In genomic region chr7:107613948-107614347, GRCh38 we compare ENCODE assay signal across 14 cellular contexts. TPM values are rescaled to one million over a fixed set of nuclear protein-coding genes. Genes with fewer than 3 reads are reported as not detected.
DNase-seq lines count a peak whose midpoint lies in the region; ATAC-seq and TF ChIP-seq lines count a peak whose summit lies in the region.
"Had no signal": no experiment of that assay in that cellular context is flagged by ENCODE, and none has a peak within 500 bp of the region (broad histone marks: within the 10 kb centered on the region; RNA-seq: fewer than 3 reads in every experiment).

No MANE protein-coding gene starts in this region.

- no peaks in the 10 kb centered on the region for H3F3A ChIP-seq in MM.1S (ENCODE audit: insufficient read depth, low read length)

- dilution Hi-C loops in IMR-90 (cut with HindIII; ENCODE audit: low sequenced_read_pairs, unreplicated experiment) = no loop called here

- H3K18ac ChIP-seq in IMR-90 (ENCODE audit: low read depth, low read length) = peak overlapping the region; percentile 24; the same call in 1 of the 2 replicates
- no peak overlapping the region for H3K18ac ChIP-seq in mesenchymal stem cell (ENCODE audit: low read depth in 1 of 2, low read length in 2 of 2)

- peaks cover 6% of the 10 kb centered on the region for H3K9me1 ChIP-seq in IMR-90 (ENCODE audit: insufficient read depth, low read length)

- H2BK15ac ChIP-seq in IMR-90 (ENCODE audit: low read depth, low read length) (no peak overlapping the region), mesenchymal stem cell (ENCODE audit: low read depth, poor library complexity, severe bottlenecking) (no peak overlapping the region)

- H3K79me2 ChIP-seq in MM.1S (ENCODE audit: low read length) = no peaks in the 10 kb centered on the region

- H3K56ac ChIP-seq in IMR-90 (ENCODE audit: extremely low read depth, insufficient read depth, low read length) = no peak overlapping the region

- no peak overlapping the region for H3K4me3 ChIP-seq in IMR-90 (ENCODE audit: insufficient read depth, low read depth, low read length)
- H3K4me3 ChIP-seq in mesenchymal stem cell (ENCODE audit: insufficient read depth in 1 of 2, low read depth in 1 of 2, low read length in 2 of 2) = no peak overlapping the region
- no peak overlapping the region for H3K4me3 ChIP-seq in MM.1S (ENCODE audit: low read length)
- H3K4me3 ChIP-seq: MG63, SJCRH30 had no signal

- no peak overlapping the region for H2AK9ac ChIP-seq in IMR-90 (replicated peaks; ENCODE audit: low read depth, low read length, poor library complexity)

- CTCF ChIA-PET in IMR-90 (lab: Yijun Ruan, JAX) = no interaction called here

- DNase-seq in AG20443 (ENCODE audit: low spot score) (peak; percentile 25), IMR-90 (no peak), endothelial cell (ENCODE audit: low spot score) (no peak), mesenchymal stem cell (no peak), MM.1S (no peak), NCI-H226 (no peak), NCI-H146 (lab: John Stamatoyannopoulos, UW) (no peak), NCI-H345 (lab: John Stamatoyannopoulos, UW) (no peak)
- DNase-seq: CD8-positive, alpha-beta memory T cell; MG63; NCI-H1930; NCI-H510A treated with DMSO at 0.1 percent for 48 hours had no signal

- peaks cover 27% of the 10 kb centered on the region for H3K36me3 Mint-ChIP-seq in endothelial cell (ENCODE audit: low read depth, unreplicated experiment)

- no peak overlapping the region; the same call in 1 of the 2 replicates for H3K4ac ChIP-seq in IMR-90 (ENCODE audit: low read depth, low read length)
- H3K4ac ChIP-seq in mesenchymal stem cell (ENCODE audit: low read depth in 1 of 2, low read length in 2 of 2) = no peak overlapping the region

- H2BK5ac ChIP-seq in IMR-90 (ENCODE audit: low read depth, low read length, poor library complexity, severe bottlenecking) (peak overlapping the region; percentile 15), mesenchymal stem cell (ENCODE audit: low read depth, low read length, poor library complexity, severe bottlenecking) (no peak overlapping the region)

- no peaks in the 10 kb centered on the region for H3K27me3 ChIP-seq in IMR-90 (ENCODE audit: control insufficient read depth, insufficient read depth, low read length)
- no peaks in the 10 kb centered on the region for H3K27me3 ChIP-seq in mesenchymal stem cell (ENCODE audit: control insufficient read depth in 1 of 2, insufficient read depth in 1 of 2, low read length in 2 of 2)
- no peaks in the 10 kb centered on the region for H3K27me3 ChIP-seq in MM.1S (replicated peaks; ENCODE audit: insufficient read depth, low read length)
- H3K27me3 ChIP-seq: MG63, SJCRH30 had no signal

- H4K8ac ChIP-seq in IMR-90 (ENCODE audit: low read depth in 2 of 2, low read length in 2 of 2) (no peak overlapping the region), mesenchymal stem cell (ENCODE audit: low read length) (no peak overlapping the region)

- H3K9me2 ChIP-seq in MM.1S (replicated peaks; ENCODE audit: insufficient read depth, low read length) = no peaks in the 10 kb centered on the region

- H3K27me3 Mint-ChIP-seq in endothelial cell (ENCODE audit: unreplicated experiment) = peaks cover 6% of the 10 kb centered on the region
- H3K27me3 Mint-ChIP-seq: CD8-positive, alpha-beta memory T cell had no signal

- H3K9ac ChIP-seq in IMR-90 (ENCODE audit: low read depth, low read length) (no peak overlapping the region), mesenchymal stem cell (ENCODE audit: low read length) (no peak overlapping the region), MM.1S (ENCODE audit: low read length) (no peak overlapping the region)
- H3K9ac ChIP-seq: KMS-11 had no signal

- H2BK20ac ChIP-seq in IMR-90 (ENCODE audit: low read depth, low read length) = no peak overlapping the region

- H3K27ac ChIP-seq in IMR-90 (ENCODE audit: insufficient read depth, low read length) = no peak overlapping the region
- H3K27ac ChIP-seq in mesenchymal stem cell (ENCODE audit: low read length, poor library complexity, severe bottlenecking) = peak overlapping the region; percentile 20
- no peak overlapping the region for H3K27ac ChIP-seq in MM.1S (ENCODE audit: low read length)
- H3K27ac ChIP-seq: KMS-11, SJCRH30 had no signal

- intact Hi-C loops in IMR-90 (cut with micrococcal nuclease) = no loop called here

- no TSS peak for BruUV-seq in IMR-90 (replicated peaks; lab: Mats Ljungman, UMichigan)

- H3K4me1 Mint-ChIP-seq in endothelial cell (ENCODE audit: unreplicated experiment) = peaks cover 18% of the 10 kb centered on the region
- H3K4me1 Mint-ChIP-seq: CD8-positive, alpha-beta memory T cell had no signal

- H3K23ac ChIP-seq in IMR-90 (ENCODE audit: low read depth, low read length) = no peak overlapping the region
- H3K23ac ChIP-seq in mesenchymal stem cell (ENCODE audit: low read length in 2 of 2) = no peak overlapping the region

- H3K4me2 ChIP-seq in IMR-90 (ENCODE audit: low read depth, low read length) = no peak overlapping the region
- no peak overlapping the region for H3K4me2 ChIP-seq in mesenchymal stem cell (ENCODE audit: low read length, poor library complexity, severe bottlenecking)
- no peak overlapping the region for H3K4me2 ChIP-seq in MM.1S (ENCODE audit: low read depth, low read length)
- H3K4me2 ChIP-seq: KMS-11 had no signal

- no peak for TF ChIP-seq RAD21 in IMR-90 (IDR thresholded peaks at IDR 0.05; ENCODE audit: low read length)

- H2BK12ac ChIP-seq in mesenchymal stem cell (ENCODE audit: low read length in 2 of 2) = no peak overlapping the region

- H4K20me1 ChIP-seq in IMR-90 (ENCODE audit: insufficient read depth, low read length) = no peaks in the 10 kb centered on the region
- no peaks in the 10 kb centered on the region for H4K20me1 ChIP-seq in MM.1S (ENCODE audit: insufficient read depth, low read length)

- in situ Hi-C loops in IMR-90 (cut with MboI; ENCODE audit: low sequenced_read_pairs) = no loop called here

- peaks cover 8% of the 10 kb centered on the region for H3K36me3 ChIP-seq in IMR-90 (ENCODE audit: control insufficient read depth, insufficient read depth, low read length)
- peaks cover 8 to 65% of the 10 kb centered on the region in 2 experiments for H3K36me3 ChIP-seq in mesenchymal stem cell (ENCODE audit: control insufficient read depth in 1 of 2, insufficient read depth in 2 of 2, low read depth in 1 of 2, low read length in 2 of 2)
- no peaks in the 10 kb centered on the region for H3K36me3 ChIP-seq in MM.1S (replicated peaks; ENCODE audit: insufficient read depth, low read length)
- H3K36me3 ChIP-seq: MG63 had no signal

- H3K79me1 ChIP-seq in IMR-90 (ENCODE audit: low read depth in 1 of 2, low read length in 2 of 2) (0 out of 4 replicates have a peak, but pooled peaks cover 0 to 14% of the 10 kb centered on the region in 2 experiments), mesenchymal stem cell (replicated peaks; ENCODE audit: low read length, poor library complexity, severe bottlenecking) (peaks cover 10% of the 10 kb centered on the region)

- H3K4me3 Mint-ChIP-seq in endothelial cell (ENCODE audit: unreplicated experiment) = no peak overlapping the region
- H3K4me3 Mint-ChIP-seq: CD8-positive, alpha-beta memory T cell had no signal

- no peak overlapping the region for H4K91ac ChIP-seq in IMR-90 (ENCODE audit: insufficient read depth, low read depth, low read length)
- H4K91ac ChIP-seq in mesenchymal stem cell (ENCODE audit: low read length) = no peak overlapping the region

- ATAC-seq in IMR-90 (ENCODE audit: low read depth) = no peak

- H3K14ac ChIP-seq in IMR-90 (replicated peaks; ENCODE audit: low read depth, low read length) (no peak overlapping the region), mesenchymal stem cell (ENCODE audit: low read length in 2 of 2) (no peak overlapping the region)

- H2AFZ ChIP-seq in IMR-90 (replicated peaks; ENCODE audit: low read length, poor library complexity) (no peak overlapping the region), mesenchymal stem cell (ENCODE audit: low read depth, low read length) (no peak overlapping the region), MM.1S (ENCODE audit: low read length) (no peak overlapping the region)

- H2AK5ac ChIP-seq in IMR-90 (ENCODE audit: low read depth, low read length) (no peak overlapping the region), mesenchymal stem cell (ENCODE audit: low read length, severe bottlenecking) (peak overlapping the region; percentile 20)

- no peaks in the 10 kb centered on the region for H3K9me3 Mint-ChIP-seq in endothelial cell (ENCODE audit: unreplicated experiment)
- H3K9me3 Mint-ChIP-seq: CD8-positive, alpha-beta memory T cell had no signal

- TF ChIP-seq CTCF in IMR-90 (conservative IDR thresholded peaks at IDR 0.05; ENCODE audit: low read depth, low read length) = no peak
- TF ChIP-seq CTCF in endothelial cell (IDR thresholded peaks at IDR 0.05; ENCODE audit: unreplicated experiment) = no peak
- TF ChIP-seq CTCF in MM.1S (IDR thresholded peaks at IDR 0.05; ENCODE audit: low read length) = no peak

- no peak overlapping the region for H2BK120ac ChIP-seq in IMR-90 (ENCODE audit: low read depth, low read length)
- no peak overlapping the region for H2BK120ac ChIP-seq in mesenchymal stem cell (ENCODE audit: low read depth, low read length)

- peak overlapping the region; percentile 57 for H3K27ac Mint-ChIP-seq in endothelial cell (ENCODE audit: unreplicated experiment)

- H3K4me1 ChIP-seq in IMR-90 (ENCODE audit: control insufficient read depth, insufficient read depth, low read length) (peaks cover 6% of the 10 kb centered on the region), mesenchymal stem cell (ENCODE audit: control insufficient read depth, insufficient read depth, low read depth, low read length) (peaks cover 3% of the 10 kb centered on the region), MM.1S (ENCODE audit: low read length) (no peaks in the 10 kb centered on the region)

- no peaks in the 10 kb centered on the region for H3K9me3 ChIP-seq in IMR-90 (ENCODE audit: control insufficient read depth, insufficient read depth, low read length)
- no peaks in the 10 kb centered on the region for H3K9me3 ChIP-seq in mesenchymal stem cell (ENCODE audit: control insufficient read depth, low read length)
- no peaks in the 10 kb centered on the region for H3K9me3 ChIP-seq in MM.1S (replicated peaks; ENCODE audit: insufficient read depth, low read length)
- H3K9me3 ChIP-seq: MG63, SJCRH30 had no signal

- POLR2A ChIA-PET in IMR-90 (lab: Charles Lee; ENCODE audit: unreplicated experiment) = no interaction called here

- H4K5ac ChIP-seq in IMR-90 (ENCODE audit: low read depth, low read length) = no peak overlapping the region

- no peak for TF ChIP-seq POLR2A in IMR-90 (IDR thresholded peaks at IDR 0.05; ENCODE audit: low read depth, low read length)

RNA-seq across cellular contexts. Expression of gene BCAP29, which starts 33.9 kb away (rescaled TPM):
- 33.0 and 119 TPM in 2 replicates for total RNA-seq in IMR-90 (2012; rRNA removed)
- 21.1 and 35.1 TPM in 2 replicates for polyA plus RNA-seq in IMR-90 (2012; rRNA removed)
- 8.4 and 16.4 TPM in 2 replicates for polyA plus RNA-seq in IMR-90 (2012; cell fraction: cytosol; rRNA removed)
- 4.4 and 18.7 TPM in 2 replicates for polyA plus RNA-seq in IMR-90 (2012; cell fraction: nucleus; rRNA removed; ENCODE audit: low replicate concordance)
- total RNA-seq in endothelial cell (ENCODE audit: unreplicated experiment) = 114 TPM
- polyA plus RNA-seq in mesenchymal stem cell (2013, experiment 1 of 2) = 57.1 TPM
- 55.8 TPM for polyA plus RNA-seq in mesenchymal stem cell (2013, experiment 2 of 2)

RNA-seq across cellular contexts. Expression of gene SLC26A4, which starts 46.7 kb away (rescaled TPM):
- total RNA-seq in IMR-90 (2012; rRNA removed) (0.56 and 1.1 TPM in 2 replicates), endothelial cell (ENCODE audit: unreplicated experiment) (0.67 TPM)
- 0.09 and 0.20 TPM in 2 replicates for polyA plus RNA-seq in IMR-90 (2012; rRNA removed)
- polyA plus RNA-seq in IMR-90 (2012; cell fraction: cytosol; rRNA removed) = 0.07 TPM in 1 of 2 replicates, not detected in the other
- polyA plus RNA-seq in IMR-90 (2012; cell fraction: nucleus; rRNA removed; ENCODE audit: low replicate concordance) = 0.05 and 0.19 TPM in 2 replicates
- 0.08 TPM for polyA plus RNA-seq in mesenchymal stem cell (2013, experiment 1 of 2)
- polyA plus RNA-seq in mesenchymal stem cell (2013, experiment 2 of 2) = 0.08 TPM
- polyA plus RNA-seq: CD8-positive, alpha-beta memory T cell had no signal

RNA-seq across cellular contexts. Expression of gene DUS4L, which starts 50.2 kb away (rescaled TPM):
- total RNA-seq in IMR-90 (2012; rRNA removed) (6.6 and 8.6 TPM in 2 replicates), endothelial cell (ENCODE audit: unreplicated experiment) (10.0 TPM)
- 3.3 and 4.2 TPM in 2 replicates for polyA plus RNA-seq in IMR-90 (2012; rRNA removed)
- polyA plus RNA-seq in IMR-90 (2012; cell fraction: cytosol; rRNA removed) = 1.5 and 1.8 TPM in 2 replicates
- 1.5 and 4.9 TPM in 2 replicates for polyA plus RNA-seq in IMR-90 (2012; cell fraction: nucleus; rRNA removed; ENCODE audit: low replicate concordance)
- polyA plus RNA-seq in mesenchymal stem cell (2013, experiment 1 of 2) = 4.2 TPM
- 4.7 TPM for polyA plus RNA-seq in mesenchymal stem cell (2013, experiment 2 of 2)

RNA-seq across cellular contexts. Expression of gene COG5, which starts 50.2 kb away (rescaled TPM):
- total RNA-seq in IMR-90 (2012; rRNA removed) (27.4 and 35.8 TPM in 2 replicates), endothelial cell (ENCODE audit: unreplicated experiment) (26.7 TPM)
- polyA plus RNA-seq in IMR-90 (2012; rRNA removed) = 15.7 and 18.5 TPM in 2 replicates
- 5.4 and 6.0 TPM in 2 replicates for polyA plus RNA-seq in IMR-90 (2012; cell fraction: cytosol; rRNA removed)
- polyA plus RNA-seq in IMR-90 (2012; cell fraction: nucleus; rRNA removed; ENCODE audit: low replicate concordance) = 4.2 and 21.9 TPM in 2 replicates
- polyA plus RNA-seq in mesenchymal stem cell (2013, experiment 1 of 2) = 18.3 TPM
- polyA plus RNA-seq in mesenchymal stem cell (2013, experiment 2 of 2) = 19.7 TPM
